ENCODE assay signal across 11 cellular contexts in the genomic region with DNA sequence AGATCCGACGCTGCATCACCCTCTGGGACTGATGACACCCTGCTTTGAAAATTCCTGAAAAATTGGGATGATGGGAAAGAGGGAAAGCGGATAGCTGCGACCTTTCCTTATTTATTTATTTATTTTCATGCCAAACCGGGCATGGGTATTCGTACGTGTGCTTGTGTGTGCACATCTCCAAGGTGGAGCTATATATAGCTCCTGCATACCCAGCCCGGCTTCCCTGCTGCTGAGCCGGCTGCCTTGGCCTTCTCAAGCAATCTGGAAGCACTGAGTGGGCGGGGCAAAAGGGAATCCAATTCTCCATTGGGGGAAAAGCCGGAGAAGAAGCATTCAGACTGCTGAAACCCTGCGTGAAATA. TPM values are rescaled to one million over a fixed set of nuclear protein-coding genes. Genes with fewer than 3 reads are reported as not detected.
DNase-seq lines count a peak whose midpoint lies in the region; ATAC-seq and TF ChIP-seq lines count a peak whose summit lies in the region.
"Had no signal": no experiment of that assay in that cellular context is flagged by ENCODE, and none has a peak within 500 bp of the region (broad histone marks: within the 10 kb centered on the region; RNA-seq: fewer than 3 reads in every experiment).

No MANE protein-coding gene starts in this region.

- H3K36me3 ChIP-seq in H7 (replicated peaks; ENCODE audit: control insufficient read depth, insufficient read depth, low read length) (no peaks in the 10 kb centered on the region), SK-N-SH (replicated peaks in 1 of 2; ENCODE audit: control insufficient read depth in 1 of 2, insufficient read depth in 2 of 2, low read length in 1 of 2) (no peaks in the 10 kb centered on the region)
- H3K36me3 ChIP-seq in effector memory CD4-positive, alpha-beta T cell (ENCODE audit: control insufficient read depth, insufficient read depth, low read length), result no peaks in the 10 kb centered on the region
- H3K36me3 ChIP-seq: gastrocnemius medialis had no signal

- no peak for ATAC-seq in HG02588 (IDR thresholded peaks at IDR 0.05; ENCODE audit: unreplicated experiment)
- no peak for ATAC-seq in HG02938 (IDR thresholded peaks at IDR 0.05; ENCODE audit: unreplicated experiment)
- ATAC-seq: activated CD8-positive, alpha-beta memory T cell treated with anti-CD3 and anti-CD28 coated beads, Interleukin-2, amount 10 ng/mL, durations not matched to agents 7 days and 5 days; gastrocnemius medialis had no signal

- WGBS in SK-N-SH (ENCODE audit: low lambda C conversion rate), result 8% methylated on average over 12 of the region's 12 CpGs

- TF ChIP-seq EP300 in SK-N-SH (IDR thresholded peaks at IDR 0.05; ENCODE audit: borderline replicate concordance in 1 of 2, low read depth in 1 of 2, low read length in 1 of 2), result no peak

- no peaks in the 10 kb centered on the region for H3K79me2 ChIP-seq in SK-N-SH (ENCODE audit: insufficient read depth)

- no peak overlapping the region for H3K9ac ChIP-seq in SK-N-SH

- H3K27me3 ChIP-seq in H7 (ENCODE audit: control insufficient read depth, insufficient read depth, low read length) (peaks cover 16% of the 10 kb centered on the region), SK-N-SH (ENCODE audit: insufficient read depth) (no peaks in the 10 kb centered on the region; the same call in 1 of the 2 replicates)
- no peaks in the 10 kb centered on the region for H3K27me3 ChIP-seq in effector memory CD4-positive, alpha-beta T cell (replicated peaks; ENCODE audit: control insufficient read depth, insufficient read depth, low read length, poor library complexity, severe bottlenecking)

- DNase-seq in H7 (peak; percentile 54), SK-N-SH (peak; percentile 50), retinal pigment epithelial cell (ENCODE audit: low read depth) (no peak), DMS153 treated with DMSO at 0.1 percent for 48 hours (lab: John Stamatoyannopoulos, UW; ENCODE audit: unreplicated experiment) (no peak)
- DNase-seq in effector memory CD4-positive, alpha-beta T cell, result no peak
- DNase-seq: activated CD8-positive, alpha-beta memory T cell treated with anti-CD3 and anti-CD28 coated beads, Interleukin-2, amount 10 ng/mL, durations not matched to agents 7 days and 5 days; NCI-H2107 had no signal

- no peak for TF ChIP-seq CTCF in SK-N-SH (IDR thresholded peaks at IDR 0.05)
- no peak for TF ChIP-seq CTCF in retinal pigment epithelial cell (conservative IDR thresholded peaks at IDR 0.05; ENCODE audit: low read depth, low read length)

- peak overlapping the region; percentile 68 for H3K4me3 ChIP-seq in H7 (ENCODE audit: insufficient read depth, low read depth, low read length)
- peak overlapping the region; percentile 57; a peak in 3 of 4 replicates for H3K4me3 ChIP-seq in SK-N-SH (ENCODE audit: low read depth in 2 of 2, low read length in 1 of 2)
- peak overlapping the region; percentile 73 for H3K4me3 ChIP-seq in iPS-11a (ENCODE audit: low read depth, low read length)
- H3K4me3 ChIP-seq in retinal pigment epithelial cell (ENCODE audit: low read length), result peak overlapping the region; percentile 77
- no peak overlapping the region for H3K4me3 ChIP-seq in effector memory CD4-positive, alpha-beta T cell (ENCODE audit: insufficient read depth, low read depth, low read length, poor library complexity, severe bottlenecking)

- H2AFZ ChIP-seq in SK-N-SH (ENCODE audit: low read depth), result no peak overlapping the region

- no peaks in the 10 kb centered on the region for H3F3A ChIP-seq in SK-N-SH (replicated peaks; ENCODE audit: insufficient read depth)

- H3K4me1 ChIP-seq in SK-N-SH (ENCODE audit: control insufficient read depth in 1 of 2, insufficient read depth in 2 of 2, low read depth in 1 of 2, low read length in 1 of 2), result peaks cover 0 to 6% of the 10 kb centered on the region in 2 experiments; a peak in 2 of 4 replicates
- no peaks in the 10 kb centered on the region for H3K4me1 ChIP-seq in effector memory CD4-positive, alpha-beta T cell (ENCODE audit: control insufficient read depth, insufficient read depth, low read length, poor library complexity, severe bottlenecking)
- H3K4me1 ChIP-seq: gastrocnemius medialis had no signal

- no peaks in the 10 kb centered on the region for H3K9me3 ChIP-seq in SK-N-SH
- no peaks in the 10 kb centered on the region for H3K9me3 ChIP-seq in effector memory CD4-positive, alpha-beta T cell (ENCODE audit: control insufficient read depth, low read length)
- H3K9me3 ChIP-seq: gastrocnemius medialis had no signal

- H4K20me1 ChIP-seq in SK-N-SH (ENCODE audit: insufficient read depth), result no peaks in the 10 kb centered on the region

- peak overlapping the region in 1 of 2 experiments; percentile 17; a peak in 2 of 4 replicates for H3K27ac ChIP-seq in SK-N-SH (ENCODE audit: low read depth in 2 of 2, low read length in 1 of 2)
- H3K27ac ChIP-seq in effector memory CD4-positive, alpha-beta T cell (ENCODE audit: insufficient read depth, low read length, poor library complexity, severe bottlenecking), result no peak overlapping the region
- H3K27ac ChIP-seq: gastrocnemius medialis had no signal

- H3K4me2 ChIP-seq in SK-N-SH, result peak overlapping the region; percentile 83

- POLR2A ChIA-PET in SK-N-SH (lab: Yijun Ruan, JAX), result no interaction called here

- CTCF ChIA-PET in SK-N-SH (lab: Yijun Ruan, JAX), result interaction anchor here (2.6 kb wide), 1 partner anchor 40 kb away, joined by 8 read pairs; no protein-coding TSS in a partner anchor

- no peak for TF ChIP-seq RAD21 in SK-N-SH (IDR thresholded peaks at IDR 0.05; ENCODE audit: low read length)

- no peaks in the 10 kb centered on the region for H3K9me2 ChIP-seq in SK-N-SH

TF ChIP-seq in SK-N-SH, 30 proteins besides CTCF, POLR2A, EP300 and RAD21:
- no peak for TF ChIP-seq MXI1 (IDR thresholded peaks at IDR 0.05; ENCODE audit: low read depth, low read length)
- no peak for TF ChIP-seq TAF1 (IDR thresholded peaks at IDR 0.05; ENCODE audit: borderline replicate concordance, low read depth, low read length)
- no peak for TF ChIP-seq YY1 (IDR thresholded peaks at IDR 0.05; ENCODE audit: low read depth)
- TF ChIP-seq GABPA (IDR thresholded peaks at IDR 0.05; ENCODE audit: low read depth), result no peak
- TF ChIP-seq, protein P1, sequence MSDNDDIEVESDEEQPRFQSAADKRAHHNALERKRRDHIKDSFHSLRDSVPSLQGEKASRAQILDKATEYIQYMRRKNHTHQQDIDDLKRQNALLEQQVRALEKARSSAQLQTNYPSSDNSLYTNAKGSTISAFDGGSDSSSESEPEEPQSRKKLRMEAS (IDR thresholded peaks at IDR 0.05; ENCODE audit: low read depth), result no peak
- no peak for TF ChIP-seq CHD2 (IDR thresholded peaks at IDR 0.05; ENCODE audit: low read length, partially characterized antibody)
- TF ChIP-seq ELF1 (IDR thresholded peaks at IDR 0.05), result no peak
- TF ChIP-seq, protein P2, sequence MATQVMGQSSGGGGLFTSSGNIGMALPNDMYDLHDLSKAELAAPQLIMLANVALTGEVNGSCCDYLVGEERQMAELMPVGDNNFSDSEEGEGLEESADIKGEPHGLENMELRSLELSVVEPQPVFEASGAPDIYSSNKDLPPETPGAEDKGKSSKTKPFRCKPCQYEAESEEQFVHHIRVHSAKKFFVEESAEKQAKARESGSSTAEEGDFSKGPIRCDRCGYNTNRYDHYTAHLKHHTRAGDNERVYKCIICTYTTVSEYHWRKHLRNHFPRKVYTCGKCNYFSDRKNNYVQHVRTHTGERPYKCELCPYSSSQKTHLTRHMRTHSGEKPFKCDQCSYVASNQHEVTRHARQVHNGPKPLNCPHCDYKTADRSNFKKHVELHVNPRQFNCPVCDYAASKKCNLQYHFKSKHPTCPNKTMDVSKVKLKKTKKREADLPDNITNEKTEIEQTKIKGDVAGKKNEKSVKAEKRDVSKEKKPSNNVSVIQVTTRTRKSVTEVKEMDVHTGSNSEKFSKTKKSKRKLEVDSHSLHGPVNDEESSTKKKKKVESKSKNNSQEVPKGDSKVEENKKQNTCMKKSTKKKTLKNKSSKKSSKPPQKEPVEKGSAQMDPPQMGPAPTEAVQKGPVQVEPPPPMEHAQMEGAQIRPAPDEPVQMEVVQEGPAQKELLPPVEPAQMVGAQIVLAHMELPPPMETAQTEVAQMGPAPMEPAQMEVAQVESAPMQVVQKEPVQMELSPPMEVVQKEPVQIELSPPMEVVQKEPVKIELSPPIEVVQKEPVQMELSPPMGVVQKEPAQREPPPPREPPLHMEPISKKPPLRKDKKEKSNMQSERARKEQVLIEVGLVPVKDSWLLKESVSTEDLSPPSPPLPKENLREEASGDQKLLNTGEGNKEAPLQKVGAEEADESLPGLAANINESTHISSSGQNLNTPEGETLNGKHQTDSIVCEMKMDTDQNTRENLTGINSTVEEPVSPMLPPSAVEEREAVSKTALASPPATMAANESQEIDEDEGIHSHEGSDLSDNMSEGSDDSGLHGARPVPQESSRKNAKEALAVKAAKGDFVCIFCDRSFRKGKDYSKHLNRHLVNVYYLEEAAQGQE (IDR thresholded peaks at IDR 0.05; ENCODE audit: low read depth, low read length), result no peak
- no peak for TF ChIP-seq TEAD4 (IDR thresholded peaks at IDR 0.05; ENCODE audit: borderline replicate concordance, insufficient read depth)
- no peak for TF ChIP-seq MEF2A (IDR thresholded peaks at IDR 0.05; ENCODE audit: borderline replicate concordance, low read depth)

RNA-seq across cellular contexts. Expression of a gene that starts 1.2 kb away (rescaled TPM):
- 2.9 and 4.3 TPM in 2 replicates for total RNA-seq in H7 (2014; rRNA removed; shearing (Covaris generic))
- 0.13 and 0.96 TPM in 2 replicates for polyA plus RNA-seq in SK-N-SH (2012; rRNA removed)
- 0.99 and 1.4 TPM in 2 replicates for polyA plus RNA-seq in SK-N-SH (2012; cell fraction: cytosol; rRNA removed)
- polyA plus RNA-seq in SK-N-SH (2012; cell fraction: nucleus; rRNA removed), result 0.12 and 0.31 TPM in 2 replicates
- total RNA-seq: activated CD8-positive, alpha-beta memory T cell treated with anti-CD3 and anti-CD28 coated beads, Interleukin-2, amount 10 ng/mL, durations not matched to agents 7 days and 5 days had no signal

Comparison
In these comparisons a context has a peak if more than half of its experiments do, and no peak if none do; other contexts are left out.
1. DNase-seq: peak in H7 (single experiment) and SK-N-SH (single experiment); none in retinal pigment epithelial cell (single experiment), effector memory CD4-positive, alpha-beta T cell (0 of 3) and DMS153 treated with DMSO at 0.1 percent for 48 hours (single experiment).